ENCODE assay signal across 14 cellular contexts in genomic region chr3:52636673-52637072, GRCh38. TPM values are rescaled to one million over a fixed set of nuclear protein-coding genes. Genes with fewer than 3 reads are reported as not detected.
DNase-seq lines count a peak whose midpoint lies in the region; ATAC-seq and TF ChIP-seq lines count a peak whose summit lies in the region.
"Had no signal": no experiment of that assay in that cellular context is flagged by ENCODE, and none has a peak within 500 bp of the region (broad histone marks: within the 10 kb centered on the region; RNA-seq: fewer than 3 reads in every experiment).

No MANE protein-coding gene starts in this region.

- peak overlapping the region in 1 of 2 experiments; percentile 34; a peak in 1 of 4 replicates for H3K27ac ChIP-seq in SK-N-SH (ENCODE audit: low read depth in 2 of 2, low read length in 1 of 2)
- H3K27ac ChIP-seq in lower lobe of right lung: no peak overlapping the region
- H3K27ac ChIP-seq: testis had no signal

- no peak for TF ChIP-seq CTCF in SK-N-SH (IDR thresholded peaks at IDR 0.05)
- no peak for TF ChIP-seq CTCF in lower lobe of right lung (IDR thresholded peaks at IDR 0.05)
- TF ChIP-seq CTCF in omental fat pad (IDR thresholded peaks at IDR 0.05): no peak

- H3K9me3 ChIP-seq in SK-N-SH (no peaks in the 10 kb centered on the region), lower lobe of right lung (no peaks in the 10 kb centered on the region)
- H3K9me3 ChIP-seq: testis had no signal

- H3K27me3 ChIP-seq in SK-N-SH (ENCODE audit: insufficient read depth) (no peaks in the 10 kb centered on the region), lower lobe of right lung (ENCODE audit: low read depth) (no peaks in the 10 kb centered on the region)
- H3K27me3 ChIP-seq: testis had no signal

- H3K4me3 ChIP-seq in SK-N-SH (ENCODE audit: low read depth in 2 of 2, low read length in 1 of 2): no peak overlapping the region
- no peak overlapping the region for H3K4me3 ChIP-seq in lower lobe of right lung
- H3K4me3 ChIP-seq: K562, testis had no signal

- H3K36me3 ChIP-seq in SK-N-SH (replicated peaks in 1 of 2; ENCODE audit: control insufficient read depth in 1 of 2, insufficient read depth in 2 of 2, low read length in 1 of 2): peaks cover 24 to 85% of the 10 kb centered on the region in 2 experiments
- peaks cover 85% of the 10 kb centered on the region for H3K36me3 ChIP-seq in lower lobe of right lung

- no peak overlapping the region for H3K9ac ChIP-seq in SK-N-SH

- CTCF ChIA-PET in SK-N-SH (lab: Yijun Ruan, JAX): interaction anchor here (0.6 to 1.0 kb wide), 2 partner anchors 9 to 783 kb away, joined by 3 read pairs; no protein-coding TSS in a partner anchor

- 58% methylated on average over 4 of the region's 4 CpGs for WGBS in SK-N-SH (ENCODE audit: low lambda C conversion rate)

- intact Hi-C loops in lower lobe of right lung (cut with DNase I): no loop called here

- no peak overlapping the region for H2AFZ ChIP-seq in SK-N-SH (ENCODE audit: low read depth)

- 0 out of 2 replicates have a peak, but pooled peaks cover 5% of the 10 kb centered on the region for H3K79me2 ChIP-seq in SK-N-SH (ENCODE audit: insufficient read depth)

- H3F3A ChIP-seq in SK-N-SH (replicated peaks; ENCODE audit: insufficient read depth): peaks cover 26% of the 10 kb centered on the region

- no peak for TF ChIP-seq RAD21 in SK-N-SH (IDR thresholded peaks at IDR 0.05; ENCODE audit: low read length)

- H4K20me1 ChIP-seq in SK-N-SH (ENCODE audit: insufficient read depth): no peaks in the 10 kb centered on the region

- peak; percentile 14 for DNase-seq in ELR (ENCODE audit: low read depth)
- DNase-seq in MV-4-11 (lab: John Stamatoyannopoulos, UW): peak; percentile 36
- peak; percentile 22 for DNase-seq in SK-N-SH
- DNase-seq in lower lobe of right lung: no peak
- DNase-seq in omental fat pad (ENCODE audit: low spot score): no peak
- no peak for DNase-seq in hippocampal formation (lab: John Stamatoyannopoulos, UW)
- DNase-seq: activated CD8-positive, alpha-beta memory T cell treated with anti-CD3 and anti-CD28 coated beads for 24 hours; activated naive CD4-positive, alpha-beta T cell treated with Interleukin-2 at 50 U/mL for 16 hours; caudate nucleus; CD4-positive, CD25-positive, alpha-beta regulatory T cell; T1000; testis had no signal

- no peak overlapping the region for H3K4me2 ChIP-seq in SK-N-SH

- no peak for TF ChIP-seq EP300 in SK-N-SH (IDR thresholded peaks at IDR 0.05; ENCODE audit: borderline replicate concordance in 1 of 2, low read depth in 1 of 2, low read length in 1 of 2)

- ATAC-seq in lower lobe of right lung (peak; percentile 65 to 77), omental fat pad (ENCODE audit: low FRiP score) (no peak), HG02623 (IDR thresholded peaks at IDR 0.05; ENCODE audit: unreplicated experiment) (no peak)
- ATAC-seq: K562 had no signal

- POLR2A ChIA-PET in SK-N-SH (lab: Yijun Ruan, JAX): interaction anchor here (0.6 kb wide), 1 partner anchor 9 kb away, joined by 3 read pairs; no protein-coding TSS in a partner anchor

- no peaks in the 10 kb centered on the region for H3K9me2 ChIP-seq in SK-N-SH

- no peaks in the 10 kb centered on the region; a peak in 1 of 4 replicates for H3K4me1 ChIP-seq in SK-N-SH (ENCODE audit: control insufficient read depth in 1 of 2, insufficient read depth in 2 of 2, low read depth in 1 of 2, low read length in 1 of 2)
- H3K4me1 ChIP-seq in lower lobe of right lung: no peaks in the 10 kb centered on the region
- H3K4me1 ChIP-seq: testis had no signal

TF ChIP-seq in SK-N-SH, 30 proteins besides CTCF, POLR2A, EP300 and RAD21:
- TF ChIP-seq GABPA (IDR thresholded peaks at IDR 0.05; ENCODE audit: low read depth) (no peak), GATA2 (CRISPR knock-in tag; IDR thresholded peaks at IDR 0.05) (no peak), TAF1 (IDR thresholded peaks at IDR 0.05; ENCODE audit: borderline replicate concordance, low read depth, low read length) (no peak), FOSL2 (IDR thresholded peaks at IDR 0.05; ENCODE audit: borderline replicate concordance, low read depth) (no peak), YY1 (IDR thresholded peaks at IDR 0.05; ENCODE audit: low read depth) (no peak), TEAD4 (IDR thresholded peaks at IDR 0.05; ENCODE audit: borderline replicate concordance, insufficient read depth) (no peak), PBX3 (IDR thresholded peaks at IDR 0.05) (no peak), SIN3A (IDR thresholded peaks at IDR 0.05; ENCODE audit: borderline replicate concordance, low read depth, low read length) (no peak), POLR2AphosphoS5 (IDR thresholded peaks at IDR 0.05; ENCODE audit: low read depth, low read length) (no peak), NRF1 (IDR thresholded peaks at IDR 0.05; ENCODE audit: low read depth, low read length) (no peak), JUND (IDR thresholded peaks at IDR 0.05) (no peak), ZBTB33 (IDR thresholded peaks at IDR 0.05; ENCODE audit: borderline replicate concordance, low read depth) (no peak), MXI1 (IDR thresholded peaks at IDR 0.05; ENCODE audit: low read depth, low read length) (no peak), EZH2phosphoT487 (IDR thresholded peaks at IDR 0.05; ENCODE audit: borderline replicate concordance, low read depth) (no peak)

RNA-seq across cellular contexts. Expression of gene PBRM1, which starts 49.0 kb away (rescaled TPM):
- 14.0 and 14.3 TPM in 2 replicates for polyA plus RNA-seq in SK-N-SH (2012; rRNA removed)
- polyA plus RNA-seq in SK-N-SH (2012; cell fraction: cytosol; rRNA removed): 13.5 and 14.0 TPM in 2 replicates
- 14.1 and 19.1 TPM in 2 replicates for polyA plus RNA-seq in SK-N-SH (2012; cell fraction: nucleus; rRNA removed)
- total RNA-seq in lower lobe of right lung (88.3 TPM), omental fat pad (100 to 1,000 TPM in 3 of 4 donors, 10 to 100 TPM in 1; 89.4 to 118 (median 114) TPM)

RNA-seq across cellular contexts. Expression of gene GNL3, which starts 49.2 kb away (rescaled TPM):
- 55.0 and 77.0 TPM in 2 replicates for polyA plus RNA-seq in SK-N-SH (2012; rRNA removed)
- polyA plus RNA-seq in SK-N-SH (2012; cell fraction: cytosol; rRNA removed): 58.5 and 71.5 TPM in 2 replicates
- 107 and 224 TPM in 2 replicates for polyA plus RNA-seq in SK-N-SH (2012; cell fraction: nucleus; rRNA removed)
- total RNA-seq in lower lobe of right lung: 35.2 TPM
- 100 to 1,000 TPM in 2 of 4 donors, 10 to 100 TPM in 2; 55.8 to 371 (median 93.0) TPM for total RNA-seq in omental fat pad

Comparison
In these comparisons a context has a peak if more than half of its experiments do, and no peak if none do; other contexts are left out.
1. DNase-seq: peak in ELR (single experiment), MV-4-11 (single experiment) and SK-N-SH (single experiment); none in lower lobe of right lung (single experiment), omental fat pad (single experiment) and hippocampal formation (0 of 2).
2. ATAC-seq: peak in lower lobe of right lung (2 of 2); none in omental fat pad (single experiment) and HG02623 (single experiment).